Comparison of ENCODE assay signal across 20 cellular contexts in genomic region chr3:111572061-111572460, GRCh38. TPM values are rescaled to one million over a fixed set of nuclear protein-coding genes. Genes with fewer than 3 reads are reported as not detected.
DNase-seq lines count a peak whose midpoint lies in the region; ATAC-seq and TF ChIP-seq lines count a peak whose summit lies in the region.
"Had no signal": no experiment of that assay in that cellular context is flagged by ENCODE, and none has a peak within 500 bp of the region (broad histone marks: within the 10 kb centered on the region; RNA-seq: fewer than 3 reads in every experiment).

No MANE protein-coding gene starts in this region.

- no peak for TF ChIP-seq CTCF in adrenal gland (IDR thresholded peaks at IDR 0.05)

- H3K27ac ChIP-seq in naive thymus-derived CD4-positive, alpha-beta T cell (ENCODE audit: low read depth, low read length), result no peak overlapping the region
- H3K27ac ChIP-seq in adrenal gland, result no peak overlapping the region
- H3K27ac ChIP-seq: esophagus squamous epithelium, SJCRH30 had no signal

- intact Hi-C loops in activated T-helper 1 cell treated with anti-CD3 and anti-CD28 coated beads, Interleukin-12 subunit alpha, Interleukin-12 subunit beta, Interleukin-2, Interleukin-4 antibody, amounts not matched to agents 30 ng/mL and 10 ng/mL and 1 ng/mL, durations not matched to agents 14 hours and 24 hours and 36 hours (cut with micrococcal nuclease), result no loop called here
- intact Hi-C loops in naive thymus-derived CD4-positive, alpha-beta T cell (cut with micrococcal nuclease), result loop anchor here in 1 of 2 donors (2.0 kb wide), 1 partner anchor 19 kb away; no protein-coding TSS in a partner anchor
- intact Hi-C loops in adrenal gland (cut with DNase I), result no loop called here

- WGBS in adrenal gland, 4 donors, result 80 to 94% (median 89%) methylated on average over 6 of the region's 6 CpGs

- no peak for TF ChIP-seq POLR2A in adrenal gland (IDR thresholded peaks at IDR 0.05)

- no peaks in the 10 kb centered on the region for H3K27me3 ChIP-seq in naive thymus-derived CD4-positive, alpha-beta T cell (ENCODE audit: control insufficient read depth in 2 of 2, insufficient read depth in 2 of 2, low read length in 2 of 2)
- no peaks in the 10 kb centered on the region for H3K27me3 ChIP-seq in adrenal gland
- H3K27me3 ChIP-seq: esophagus squamous epithelium, MG63, SJCRH30 had no signal

- no peak overlapping the region for H3K4me3 Mint-ChIP-seq in activated T-helper 1 cell treated with anti-CD3 and anti-CD28 coated beads, Interleukin-12 subunit alpha, Interleukin-12 subunit beta, Interleukin-2, Interleukin-4 antibody, amounts not matched to agents 30 ng/mL and 10 ng/mL and 1 ng/mL, durations not matched to agents 14 hours and 24 hours and 36 hours
- H3K4me3 Mint-ChIP-seq in naive thymus-derived CD4-positive, alpha-beta T cell, result peak overlapping the region in 3 of 10 donors; percentile 4 to 16 (median 7)
- H3K4me3 Mint-ChIP-seq: mesothelial cell of epicardium had no signal

- peak; percentile 21 for DNase-seq in stimulated activated naive CD4-positive, alpha-beta T cell treated with Interleukin-2 at 50 U/mL for 16 hours (lab: John Stamatoyannopoulos, UW)
- no peak for DNase-seq in stimulated activated naive CD4-positive, alpha-beta T cell (lab: John Stamatoyannopoulos, UW)
- no peak for DNase-seq in activated T-helper 1 cell treated with anti-CD3 and anti-CD28 coated beads, Interleukin-12 subunit alpha, Interleukin-12 subunit beta, Interleukin-2, Interleukin-4 antibody, amounts not matched to agents 30 ng/mL and 10 ng/mL and 1 ng/mL, durations not matched to agents 14 hours and 24 hours and 36 hours (ENCODE audit: low spot score)
- DNase-seq in naive thymus-derived CD4-positive, alpha-beta T cell, result no peak
- DNase-seq in SK-N-DZ (ENCODE audit: low spot score) (no peak), adrenal gland (no peak), ureter (ENCODE audit: low spot score) (no peak)
- DNase-seq: AML-193; Calu3; central memory CD4-positive, alpha-beta T cell; EL; esophagus squamous epithelium; HCEC 1CT; IMR-90; MG63; NCI-H146; SJCRH30 had no signal

- H3K27ac Mint-ChIP-seq in activated T-helper 1 cell treated with anti-CD3 and anti-CD28 coated beads, Interleukin-12 subunit alpha, Interleukin-12 subunit beta, Interleukin-2, Interleukin-4 antibody, amounts not matched to agents 30 ng/mL and 10 ng/mL and 1 ng/mL, durations not matched to agents 14 hours and 24 hours and 36 hours, result peak overlapping the region; percentile 76
- H3K27ac Mint-ChIP-seq in naive thymus-derived CD4-positive, alpha-beta T cell, result peak overlapping the region in 7 of 9 donors; percentile 19 to 81 (median 48)
- H3K27ac Mint-ChIP-seq: mesothelial cell of epicardium had no signal

- no peaks in the 10 kb centered on the region for H3K9me3 ChIP-seq in naive thymus-derived CD4-positive, alpha-beta T cell (ENCODE audit: control insufficient read depth in 2 of 3, low read length in 3 of 3)
- H3K9me3 ChIP-seq in adrenal gland (replicated peaks in 1 of 3), result no peaks in the 10 kb centered on the region
- H3K9me3 ChIP-seq: esophagus squamous epithelium, MG63, SJCRH30 had no signal

- POLR2A ChIA-PET in naive thymus-derived CD4-positive, alpha-beta T cell (lab: Charles Lee), result no interaction called here

- peaks cover 0 to 13% of the 10 kb centered on the region in 2 donors for H3K4me1 ChIP-seq in naive thymus-derived CD4-positive, alpha-beta T cell (ENCODE audit: control insufficient read depth in 2 of 2, insufficient read depth in 2 of 2, low read length in 2 of 2)
- H3K4me1 ChIP-seq in adrenal gland (replicated peaks in 1 of 2), result no peaks in the 10 kb centered on the region
- H3K4me1 ChIP-seq: esophagus squamous epithelium, SJCRH30 had no signal

- H3K4me1 Mint-ChIP-seq in activated T-helper 1 cell treated with anti-CD3 and anti-CD28 coated beads, Interleukin-12 subunit alpha, Interleukin-12 subunit beta, Interleukin-2, Interleukin-4 antibody, amounts not matched to agents 30 ng/mL and 10 ng/mL and 1 ng/mL, durations not matched to agents 14 hours and 24 hours and 36 hours (ENCODE audit: low read depth), result peaks cover 73% of the 10 kb centered on the region
- H3K4me1 Mint-ChIP-seq in naive thymus-derived CD4-positive, alpha-beta T cell, result peaks cover 22 to 72% (median 67%) of the 10 kb centered on the region in 7 donors

- peak; percentile 65 for ATAC-seq in naive thymus-derived CD4-positive, alpha-beta T cell

- H3K36me3 Mint-ChIP-seq in activated T-helper 1 cell treated with anti-CD3 and anti-CD28 coated beads, Interleukin-12 subunit alpha, Interleukin-12 subunit beta, Interleukin-2, Interleukin-4 antibody, amounts not matched to agents 30 ng/mL and 10 ng/mL and 1 ng/mL, durations not matched to agents 14 hours and 24 hours and 36 hours (ENCODE audit: low read depth), result peaks cover 53% of the 10 kb centered on the region
- H3K36me3 Mint-ChIP-seq in naive thymus-derived CD4-positive, alpha-beta T cell, result peaks cover 6 to 67% (median 42%) of the 10 kb centered on the region in 5 donors
- H3K36me3 Mint-ChIP-seq: mesothelial cell of epicardium had no signal

- no peaks in the 10 kb centered on the region for H3K27me3 Mint-ChIP-seq in activated T-helper 1 cell treated with anti-CD3 and anti-CD28 coated beads, Interleukin-12 subunit alpha, Interleukin-12 subunit beta, Interleukin-2, Interleukin-4 antibody, amounts not matched to agents 30 ng/mL and 10 ng/mL and 1 ng/mL, durations not matched to agents 14 hours and 24 hours and 36 hours (ENCODE audit: insufficient read depth)
- no peaks in the 10 kb centered on the region for H3K27me3 Mint-ChIP-seq in naive thymus-derived CD4-positive, alpha-beta T cell

- peaks cover 0 to 40% (median 0%) of the 10 kb centered on the region in 3 experiments for H3K36me3 ChIP-seq in naive thymus-derived CD4-positive, alpha-beta T cell (ENCODE audit: control insufficient read depth in 2 of 3, insufficient read depth in 3 of 3, low read length in 3 of 3)
- H3K36me3 ChIP-seq in adrenal gland (replicated peaks in 1 of 2), result no peaks in the 10 kb centered on the region
- H3K36me3 ChIP-seq: esophagus squamous epithelium, MG63, SJCRH30 had no signal

- no peaks in the 10 kb centered on the region for H3K9me3 Mint-ChIP-seq in activated T-helper 1 cell treated with anti-CD3 and anti-CD28 coated beads, Interleukin-12 subunit alpha, Interleukin-12 subunit beta, Interleukin-2, Interleukin-4 antibody, amounts not matched to agents 30 ng/mL and 10 ng/mL and 1 ng/mL, durations not matched to agents 14 hours and 24 hours and 36 hours
- peaks cover 0 to 2% (median 0%) of the 10 kb centered on the region in 11 donors for H3K9me3 Mint-ChIP-seq in naive thymus-derived CD4-positive, alpha-beta T cell
- H3K9me3 Mint-ChIP-seq: mesothelial cell of epicardium had no signal

- CTCF ChIA-PET in naive thymus-derived CD4-positive, alpha-beta T cell (lab: Charles Lee), result no interaction called here

- H3K4me3 ChIP-seq in naive thymus-derived CD4-positive, alpha-beta T cell (ENCODE audit: low read length), result no peak overlapping the region
- no peak overlapping the region for H3K4me3 ChIP-seq in adrenal gland
- H3K4me3 ChIP-seq: esophagus squamous epithelium, MG63, SJCRH30 had no signal

RNA-seq across cellular contexts. Expression of gene ZBED2, which starts 23.1 kb away (rescaled TPM):
- total RNA-seq in activated T-helper 1 cell treated with anti-CD3 and anti-CD28 coated beads, Interleukin-12 subunit alpha, Interleukin-12 subunit beta, Interleukin-2, Interleukin-4 antibody, amounts not matched to agents 30 ng/mL and 10 ng/mL and 1 ng/mL, durations not matched to agents 14 hours and 24 hours and 36 hours, result 812 and 827 TPM in 2 replicates
- total RNA-seq in naive thymus-derived CD4-positive, alpha-beta T cell, result 10 to 100 TPM in 1 of 5 experiments, under 1 TPM in 3, not detected in 1; 0.13 to 51.8 (median 0.27) TPM
- polyA plus RNA-seq in naive thymus-derived CD4-positive, alpha-beta T cell, result 1 to 10 TPM; 1.7 to 1.8 TPM
- polyA plus RNA-seq in SK-N-DZ (2014; cell fraction: cytosol; rRNA removed), result not detected in 2 replicates
- polyA plus RNA-seq in SK-N-DZ (2014; cell fraction: nucleus; rRNA removed), result not detected in 2 replicates
- total RNA-seq in adrenal gland (under 1 TPM in 1 of 8 donors, not detected in 7; 0.11 TPM), ureter (not detected)
- polyA plus RNA-seq in adrenal gland, result not detected
- total RNA-seq: mesothelial cell of epicardium, SJCRH30, subcutaneous adipose tissue had no signal

RNA-seq across cellular contexts. Expression of gene CD96, which starts 30.1 kb away (rescaled TPM):
- total RNA-seq in activated T-helper 1 cell treated with anti-CD3 and anti-CD28 coated beads, Interleukin-12 subunit alpha, Interleukin-12 subunit beta, Interleukin-2, Interleukin-4 antibody, amounts not matched to agents 30 ng/mL and 10 ng/mL and 1 ng/mL, durations not matched to agents 14 hours and 24 hours and 36 hours, result 79.1 and 79.7 TPM in 2 replicates
- total RNA-seq in naive thymus-derived CD4-positive, alpha-beta T cell, result 100 to 1,000 TPM; 142 to 309 (median 219) TPM
- polyA plus RNA-seq in naive thymus-derived CD4-positive, alpha-beta T cell, result 100 to 1,000 TPM; 183 to 205 TPM
- polyA plus RNA-seq in SK-N-DZ (2014; cell fraction: cytosol; rRNA removed), result not detected in 2 replicates
- not detected in 2 replicates for polyA plus RNA-seq in SK-N-DZ (2014; cell fraction: nucleus; rRNA removed)
- total RNA-seq in adrenal gland (1 to 10 TPM in 4 of 8 donors, under 1 TPM in 3, not detected in 1; 0.28 to 5.6 (median 1.6) TPM), ureter (45.9 TPM)
- 1 to 10 TPM in 1 of 3 donors, under 1 TPM in 2; 0.40 to 1.5 (median 0.67) TPM for polyA plus RNA-seq in adrenal gland
- total RNA-seq: Calu3, glomerular endothelial cell had no signal

Comparison
In these comparisons a context has a peak if more than half of its experiments do, and no peak if none do; other contexts are left out.
1. RNA of gene ZBED2, which starts 23.1 kb away (total RNA-seq): 812 to 827 TPM in activated T-helper 1 cell treated with anti-CD3 and anti-CD28 coated beads, Interleukin-12 subunit alpha, Interleukin-12 subunit beta, Interleukin-2, Interleukin-4 antibody, amounts not matched to agents 30 ng/mL and 10 ng/mL and 1 ng/mL, durations not matched to agents 14 hours and 24 hours and 36 hours; 0.13 to 51.8 TPM in naive thymus-derived CD4-positive, alpha-beta T cell, 0.11 TPM in adrenal gland and not detected in ureter (single experiment); every median in the first group is over 10 times any median in the second.